In genomic region chr12:132456186-132456943, GRCh38 we compare ENCODE assay signal across 22 cellular contexts. TPM values are rescaled to one million over a fixed set of nuclear protein-coding genes. Genes with fewer than 3 reads are reported as not detected.
DNase-seq lines count a peak whose midpoint lies in the region; ATAC-seq, FAIRE-seq and TF ChIP-seq lines count a peak whose summit lies in the region.
"Had no signal": no experiment of that assay in that cellular context is flagged by ENCODE, and none has a peak within 500 bp of the region (broad histone marks: within the 10 kb centered on the region; RNA-seq: fewer than 3 reads in every experiment).

No MANE protein-coding gene starts in this region.

- ATAC-seq in natural killer cell treated with Interleukin-12 subunit alpha and Interleukin-12 subunit beta and Interleukin-15 and Interleukin-18, amount 100 ng/mL, for 72 hours, result no peak
- ATAC-seq in natural killer cell, result no peak
- no peak for ATAC-seq in stimulated activated effector memory CD8-positive, alpha-beta T cell treated with anti-CD3 and anti-CD28 coated beads, Interleukin-12 subunit alpha, Interleukin-12 subunit beta, amount 100 ng/mL, for 72 hours
- ATAC-seq: PC-3 had no signal

- intact Hi-C loops in natural killer cell (cut with micrococcal nuclease), result no loop called here
- intact Hi-C loops in kidney (cut with DNase I), result no loop called here

- H3K36me3 ChIP-seq in WERI-Rb-1 (peaks cover 32% of the 10 kb centered on the region), kidney (ENCODE audit: control insufficient read depth in 1 of 2, insufficient read depth in 2 of 2, low read length in 2 of 2) (no peaks in the 10 kb centered on the region)
- H3K36me3 ChIP-seq: BE2C had no signal

- H3K9ac ChIP-seq in kidney (ENCODE audit: low read length in 2 of 2), result no peak overlapping the region
- H3K9ac ChIP-seq: GM23248 had no signal

- peak overlapping the region; percentile 41 for H3K4me3 Mint-ChIP-seq in natural killer cell treated with Interleukin-12 subunit alpha and Interleukin-12 subunit beta and Interleukin-15 and Interleukin-18, amount 100 ng/mL, for 72 hours
- no peak overlapping the region for H3K4me3 Mint-ChIP-seq in natural killer cell
- no peak overlapping the region for H3K4me3 Mint-ChIP-seq in stimulated activated effector memory CD8-positive, alpha-beta T cell treated with anti-CD3 and anti-CD28 coated beads, Interleukin-12 subunit alpha, Interleukin-12 subunit beta, amount 100 ng/mL, for 72 hours
- H3K4me3 Mint-ChIP-seq: CD4-positive, alpha-beta memory T cell had no signal

- peaks cover 8% of the 10 kb centered on the region for H3K9me3 Mint-ChIP-seq in natural killer cell treated with Interleukin-12 subunit alpha and Interleukin-12 subunit beta and Interleukin-15 and Interleukin-18, amount 100 ng/mL, for 72 hours
- no peaks in the 10 kb centered on the region for H3K9me3 Mint-ChIP-seq in natural killer cell
- H3K9me3 Mint-ChIP-seq in stimulated activated effector memory CD8-positive, alpha-beta T cell treated with anti-CD3 and anti-CD28 coated beads, Interleukin-12 subunit alpha, Interleukin-12 subunit beta, amount 100 ng/mL, for 72 hours, result no peaks in the 10 kb centered on the region
- H3K9me3 Mint-ChIP-seq: CD4-positive, alpha-beta memory T cell had no signal

- no peak for FAIRE-seq in kidney (lab: Jason Lieb, UNC)
- FAIRE-seq: A204.1 had no signal

- no peaks in the 10 kb centered on the region for H3K36me3 Mint-ChIP-seq in natural killer cell treated with Interleukin-12 subunit alpha and Interleukin-12 subunit beta and Interleukin-15 and Interleukin-18, amount 100 ng/mL, for 72 hours
- no peaks in the 10 kb centered on the region for H3K36me3 Mint-ChIP-seq in natural killer cell
- no peaks in the 10 kb centered on the region for H3K36me3 Mint-ChIP-seq in stimulated activated effector memory CD8-positive, alpha-beta T cell treated with anti-CD3 and anti-CD28 coated beads, Interleukin-12 subunit alpha, Interleukin-12 subunit beta, amount 100 ng/mL, for 72 hours
- H3K36me3 Mint-ChIP-seq: CD4-positive, alpha-beta memory T cell had no signal

- DNase-seq in natural killer cell treated with Interleukin-12 subunit alpha and Interleukin-12 subunit beta and Interleukin-15 and Interleukin-18, amount 100 ng/mL, for 72 hours (ENCODE audit: low spot score), result no peak
- DNase-seq in natural killer cell, result no peak
- no peak for DNase-seq in WERI-Rb-1
- DNase-seq in kidney, result peak; percentile 58
- no peak for DNase-seq in stimulated activated effector memory CD8-positive, alpha-beta T cell treated with anti-CD3 and anti-CD28 coated beads, Interleukin-12 subunit alpha, Interleukin-12 subunit beta, amount 100 ng/mL, for 72 hours (ENCODE audit: low spot score in 2 of 2)
- no peak for DNase-seq in NOMO-1 treated with dmso at 0.1 percent for 144 hours (lab: John Stamatoyannopoulos, UW; ENCODE audit: unreplicated experiment)
- no peak for DNase-seq in G401 (ENCODE audit: low spot score)
- DNase-seq in D341Med (ENCODE audit: low spot score), result no peak
- DNase-seq: BE2C; Caco-2; CD4-positive, alpha-beta memory T cell; DND-41; GM23248; Kasumi-1; NCI-H1417; NCI-H1694 treated with DMSO at 0.1 percent for 48 hours; NCI-H446 treated with DMSO at 0.1 percent for 48 hours; NCI-H526 treated with DMSO at 0.1 percent for 48 hours; PC-3; SHP77 had no signal

- no peak overlapping the region for H3K27ac Mint-ChIP-seq in natural killer cell treated with Interleukin-12 subunit alpha and Interleukin-12 subunit beta and Interleukin-15 and Interleukin-18, amount 100 ng/mL, for 72 hours
- H3K27ac Mint-ChIP-seq in natural killer cell, result no peak overlapping the region
- H3K27ac Mint-ChIP-seq in stimulated activated effector memory CD8-positive, alpha-beta T cell treated with anti-CD3 and anti-CD28 coated beads, Interleukin-12 subunit alpha, Interleukin-12 subunit beta, amount 100 ng/mL, for 72 hours, result peak overlapping the region; percentile 77

- no peaks in the 10 kb centered on the region for H3K27me3 ChIP-seq in WERI-Rb-1 (ENCODE audit: insufficient read depth, low read depth, severe bottlenecking)

- H3K4me3 ChIP-seq in WERI-Rb-1 (ENCODE audit: low read depth, low read length) (no peak overlapping the region; the same call in 1 of the 2 replicates), kidney (ENCODE audit: low read length in 2 of 2) (no peak overlapping the region)
- H3K4me3 ChIP-seq: GM23248, SK-N-MC had no signal

- no peaks in the 10 kb centered on the region for H3K4me1 ChIP-seq in kidney (ENCODE audit: control insufficient read depth in 1 of 2, insufficient read depth in 1 of 2, low read depth in 1 of 2, low read length in 2 of 2)
- H3K4me1 ChIP-seq: BE2C, Caco-2 had no signal

- H3K9me3 ChIP-seq in WERI-Rb-1 (ENCODE audit: severe bottlenecking), result peaks cover 7% of the 10 kb centered on the region
- H3K9me3 ChIP-seq in kidney (ENCODE audit: control insufficient read depth in 1 of 2, low read length in 2 of 2), result peaks cover 0 to 2% of the 10 kb centered on the region in 2 donors
- H3K9me3 ChIP-seq: BE2C, Caco-2 had no signal

- H3K4me1 Mint-ChIP-seq in natural killer cell treated with Interleukin-12 subunit alpha and Interleukin-12 subunit beta and Interleukin-15 and Interleukin-18, amount 100 ng/mL, for 72 hours (ENCODE audit: low read depth in 2 of 2), result peaks cover 16 to 26% of the 10 kb centered on the region in 2 donors
- H3K4me1 Mint-ChIP-seq in natural killer cell, result peaks cover 5 to 24% of the 10 kb centered on the region in 2 donors
- H3K4me1 Mint-ChIP-seq in stimulated activated effector memory CD8-positive, alpha-beta T cell treated with anti-CD3 and anti-CD28 coated beads, Interleukin-12 subunit alpha, Interleukin-12 subunit beta, amount 100 ng/mL, for 72 hours, result peaks cover 10% of the 10 kb centered on the region

- no peaks in the 10 kb centered on the region for H3K27me3 Mint-ChIP-seq in natural killer cell treated with Interleukin-12 subunit alpha and Interleukin-12 subunit beta and Interleukin-15 and Interleukin-18, amount 100 ng/mL, for 72 hours
- peaks cover 0 to 6% of the 10 kb centered on the region in 2 donors for H3K27me3 Mint-ChIP-seq in natural killer cell (ENCODE audit: low read depth in 2 of 2)

- in situ Hi-C loops in G401 (cut with HindIII; ENCODE audit: low sequenced_read_pairs), result no loop called here

- peak overlapping the region; percentile 97 for H3K27ac ChIP-seq in WERI-Rb-1
- no peak overlapping the region for H3K27ac ChIP-seq in kidney (ENCODE audit: low read depth in 2 of 2, low read length in 2 of 2)
- H3K27ac ChIP-seq: GM23248, SK-N-MC had no signal

- TF ChIP-seq CTCF in natural killer cell (IDR thresholded peaks at IDR 0.05) (no peak), WERI-Rb-1 (IDR thresholded peaks at IDR 0.05; ENCODE audit: low read depth, low read length) (no peak), kidney (IDR thresholded peaks at IDR 0.05; ENCODE audit: borderline replicate concordance, extremely low read depth, insufficient read depth) (no peak)

RNA-seq across cellular contexts. Expression of gene FBRSL1, which starts 33.6 kb away (rescaled TPM):
- total RNA-seq in natural killer cell treated with Interleukin-12 subunit alpha and Interleukin-12 subunit beta and Interleukin-15 and Interleukin-18, amount 100 ng/mL, for 72 hours, result 10 to 100 TPM; 38.0 to 91.5 TPM
- 10 to 100 TPM; 67.5 to 78.0 (median 76.2) TPM for total RNA-seq in natural killer cell
- total RNA-seq in kidney, result 44.7 TPM
- 23.8 TPM for polyA plus RNA-seq in kidney (ENCODE audit: insufficient read depth, low read depth, low replicate concordance)
- total RNA-seq in G401 (2014; rRNA removed; shearing (Covaris generic)), result 9.5 and 10.2 TPM in 2 replicates
